In the genomic region with DNA sequence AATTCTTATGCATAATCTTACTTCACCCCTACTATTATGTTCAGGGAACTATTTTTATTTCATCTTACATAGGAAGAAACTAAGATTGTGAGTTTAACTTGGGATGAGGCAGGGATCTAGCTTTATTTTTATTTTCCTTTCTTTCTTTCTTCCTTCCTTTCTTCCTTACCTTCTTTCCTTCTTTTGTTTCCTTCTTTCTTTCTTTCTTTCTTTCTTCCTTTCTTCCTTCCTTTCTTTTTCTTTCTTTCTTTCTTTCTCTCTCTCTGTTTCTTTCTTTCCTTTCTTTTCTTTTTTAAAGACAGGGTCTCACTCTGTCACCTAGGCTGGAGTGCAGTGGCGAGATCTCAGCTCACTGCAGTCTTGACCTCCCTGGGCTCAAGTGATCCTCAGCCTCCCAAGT, we compare ENCODE assay signal across 36 cellular contexts. TPM values are rescaled to one million over a fixed set of nuclear protein-coding genes. Genes with fewer than 3 reads are reported as not detected.
"Had no signal": no experiment of that assay in that cellular context is flagged by ENCODE, and none has a peak within 500 bp of the region (broad histone marks: within the 10 kb centered on the region; RNA-seq: fewer than 3 reads in every experiment).

No MANE protein-coding gene starts in this region.

- H3K27me3 ChIP-seq: brain microvascular endothelial cell, esophagus squamous epithelium, gastroesophageal sphincter, heart right ventricle had no signal

- H3K36me3 ChIP-seq: brain microvascular endothelial cell, esophagus squamous epithelium, gastroesophageal sphincter, heart right ventricle, WERI-Rb-1 had no signal

- H3K27me3 Mint-ChIP-seq: activated CD4-positive, alpha-beta memory T cell treated with anti-CD3 and anti-CD28 coated beads for 36 hours; central memory CD8-positive, alpha-beta T cell; T-helper 17 cell had no signal

- H3K4me3 ChIP-seq: esophagus squamous epithelium, gastroesophageal sphincter, heart right ventricle had no signal

- H3K27ac Mint-ChIP-seq: activated B cell treated with CpG ODN at 0.5 μM for 24 hours; activated CD4-positive, alpha-beta memory T cell treated with anti-CD3 and anti-CD28 coated beads for 36 hours; activated CD4-positive, alpha-beta T cell treated with anti-CD3 and anti-CD28 coated beads, Interleukin-2, amount 10 ng/mL, durations not matched to agents 24 days and 14 days; activated CD8-positive, alpha-beta memory T cell treated with anti-CD3 and anti-CD28 coated beads, Interleukin-2, amount 10 ng/mL, durations not matched to agents 7 days and 5 days; activated CD8-positive, alpha-beta T cell treated with anti-CD3 and anti-CD28 coated beads, Interleukin-2, amount 10 ng/mL, durations not matched to agents 7 days and 5 days; activated naive CD4-positive, alpha-beta T cell treated with anti-CD3 and anti-CD28 coated beads, Interleukin-2, amount 10 ng/mL, durations not matched to agents 7 days and 5 days; activated naive CD4-positive, alpha-beta T cell treated with anti-CD3 and anti-CD28 coated beads, Interleukin-2, amount 50 U/mL, for 72 hours; activated naive CD8-positive, alpha-beta T cell treated with anti-CD3 and anti-CD28 coated beads, Interleukin-2, amount 10 ng/mL, durations not matched to agents 7 days and 5 days; activated T-helper 1 cell treated with anti-CD3 and anti-CD28 coated beads, Interleukin-12 subunit alpha, Interleukin-12 subunit beta, Interleukin-2, Interleukin-4 antibody, amounts not matched to agents 30 ng/mL and 10 ng/mL and 1 ng/mL, durations not matched to agents 14 hours and 24 hours and 36 hours; activated T-helper 2 cell treated with anti-CD3 and anti-CD28 coated beads, Interferon-gamma antibody, Interleukin-2, Interleukin-4, amounts not matched to agents 10 μg/mL and 5 μg/mL and 100 μg/mL, durations not matched to agents 14 hours and 24 hours and 36 hours; effector memory CD8-positive, alpha-beta T cell; T-helper 17 cell; T-helper 2 cell treated with Interferon-gamma antibody and Interleukin-4, amounts not matched to agents 5 μg/mL and 100 μg/mL, for 36 hours had no signal

- H3K36me3 Mint-ChIP-seq: activated CD4-positive, alpha-beta memory T cell treated with anti-CD3 and anti-CD28 coated beads for 36 hours; activated CD8-positive, alpha-beta memory T cell treated with anti-CD3 and anti-CD28 coated beads, Interleukin-2, amount 10 ng/mL, durations not matched to agents 7 days and 5 days; activated naive CD4-positive, alpha-beta T cell treated with anti-CD3 and anti-CD28 coated beads, Interleukin-2, amount 10 ng/mL, durations not matched to agents 7 days and 5 days; activated naive CD4-positive, alpha-beta T cell treated with anti-CD3 and anti-CD28 coated beads, Interleukin-2, amount 50 U/mL, for 72 hours; activated naive CD8-positive, alpha-beta T cell treated with anti-CD3 and anti-CD28 coated beads, Interleukin-2, amount 10 ng/mL, durations not matched to agents 7 days and 5 days had no signal

- FAIRE-seq: astrocyte, bronchial epithelial cell, colon, endothelial cell of umbilical vein had no signal

- H3K4me3 Mint-ChIP-seq: activated B cell treated with CpG ODN at 0.5 μM for 24 hours; activated CD4-positive, alpha-beta memory T cell treated with anti-CD3 and anti-CD28 coated beads for 36 hours; activated CD4-positive, alpha-beta T cell treated with anti-CD3 and anti-CD28 coated beads, Interleukin-2, amount 10 ng/mL, durations not matched to agents 24 days and 14 days; activated CD8-positive, alpha-beta memory T cell treated with anti-CD3 and anti-CD28 coated beads, Interleukin-2, amount 10 ng/mL, durations not matched to agents 7 days and 5 days; activated CD8-positive, alpha-beta T cell treated with anti-CD3 and anti-CD28 coated beads, Interleukin-2, amount 10 ng/mL, durations not matched to agents 7 days and 5 days; activated naive CD4-positive, alpha-beta T cell treated with anti-CD3 and anti-CD28 coated beads, Interleukin-2, amount 10 ng/mL, durations not matched to agents 7 days and 5 days; activated naive CD8-positive, alpha-beta T cell treated with anti-CD3 and anti-CD28 coated beads, Interleukin-2, amount 10 ng/mL, durations not matched to agents 7 days and 5 days; activated T-helper 1 cell treated with anti-CD3 and anti-CD28 coated beads, Interleukin-12 subunit alpha, Interleukin-12 subunit beta, Interleukin-2, Interleukin-4 antibody, amounts not matched to agents 30 ng/mL and 10 ng/mL and 1 ng/mL, durations not matched to agents 14 hours and 24 hours and 36 hours; central memory CD8-positive, alpha-beta T cell; effector memory CD8-positive, alpha-beta T cell; T-helper 17 cell; T-helper 2 cell treated with Interferon-gamma antibody and Interleukin-4, amounts not matched to agents 5 μg/mL and 100 μg/mL, for 36 hours had no signal

- ATAC-seq: activated CD4-positive, CD25-positive, alpha-beta regulatory T cell treated with anti-CD3 and anti-CD28 coated beads, Interleukin-2, amount 50 U/mL, for 24 hours; activated CD8-positive, alpha-beta memory T cell treated with anti-CD3 and anti-CD28 coated beads, Interleukin-2, amount 10 ng/mL, durations not matched to agents 7 days and 5 days; activated CD8-positive, alpha-beta T cell treated with anti-CD3 and anti-CD28 coated beads, Interleukin-2, amount 10 ng/mL, durations not matched to agents 7 days and 5 days; activated naive CD4-positive, alpha-beta T cell treated with anti-CD3 and anti-CD28 coated beads, Interleukin-2, amount 50 U/mL, for 72 hours; effector memory CD8-positive, alpha-beta T cell; gastroesophageal sphincter; heart right ventricle; T-helper 17 cell had no signal

- DNase-seq: activated B cell treated with CpG ODN at 0.5 μM for 24 hours; activated CD4-positive, alpha-beta memory T cell treated with anti-CD3 and anti-CD28 coated beads for 36 hours; activated CD4-positive, alpha-beta T cell treated with anti-CD3 and anti-CD28 coated beads, Interleukin-2, amount 10 ng/mL, durations not matched to agents 24 days and 14 days; activated CD8-positive, alpha-beta memory T cell treated with anti-CD3 and anti-CD28 coated beads, Interleukin-2, amount 10 ng/mL, durations not matched to agents 7 days and 5 days; activated CD8-positive, alpha-beta memory T cell treated with anti-CD3 and anti-CD28 coated beads, Interleukin-2, amount 50 U/mL, for 4 hours; activated CD8-positive, alpha-beta T cell treated with anti-CD3 and anti-CD28 coated beads, Interleukin-2, amount 10 ng/mL, durations not matched to agents 7 days and 5 days; activated gamma-delta T cell; activated naive CD4-positive, alpha-beta T cell; activated naive CD4-positive, alpha-beta T cell treated with anti-CD3 and anti-CD28 coated beads, Interleukin-2, amount 10 ng/mL, durations not matched to agents 7 days and 5 days; activated naive CD8-positive, alpha-beta T cell treated with anti-CD3 and anti-CD28 coated beads, Interleukin-2, amount 10 ng/mL, durations not matched to agents 7 days and 5 days; activated T-cell treated with anti-CD3 and anti-CD28 coated beads, Interleukin-2, amount 50 U/mL, for 1 hour; activated T-cell treated with anti-CD3 and anti-CD28 coated beads, Interleukin-2, amount 50 U/mL, for 48 hours; brain microvascular endothelial cell; cortex of kidney; dermis blood vessel endothelial cell; effector CD4-positive, alpha-beta T cell; effector memory CD8-positive, alpha-beta T cell; esophagus squamous epithelium; foreskin melanocyte; heart right ventricle; T-helper 1 cell; T-helper 17 cell; T1000; WERI-Rb-1 had no signal

- H3K9me3 ChIP-seq: esophagus squamous epithelium, gastroesophageal sphincter, heart right ventricle had no signal

- H3K4me1 Mint-ChIP-seq: activated B cell treated with CpG ODN at 0.5 μM for 24 hours had no signal

- H3K9me3 Mint-ChIP-seq: activated B cell treated with CpG ODN at 0.5 μM for 24 hours; activated CD4-positive, alpha-beta memory T cell treated with anti-CD3 and anti-CD28 coated beads for 36 hours; activated CD4-positive, alpha-beta T cell treated with anti-CD3 and anti-CD28 coated beads, Interleukin-2, amount 10 ng/mL, durations not matched to agents 24 days and 14 days; activated naive CD4-positive, alpha-beta T cell treated with anti-CD3 and anti-CD28 coated beads, Interleukin-2, amount 10 ng/mL, durations not matched to agents 7 days and 5 days; activated naive CD4-positive, alpha-beta T cell treated with anti-CD3 and anti-CD28 coated beads, Interleukin-2, amount 50 U/mL, for 72 hours; activated naive CD8-positive, alpha-beta T cell treated with anti-CD3 and anti-CD28 coated beads, Interleukin-2, amount 10 ng/mL, durations not matched to agents 7 days and 5 days; activated T-helper 1 cell treated with anti-CD3 and anti-CD28 coated beads, Interleukin-12 subunit alpha, Interleukin-12 subunit beta, Interleukin-2, Interleukin-4 antibody, amounts not matched to agents 30 ng/mL and 10 ng/mL and 1 ng/mL, durations not matched to agents 14 hours and 24 hours and 36 hours; activated T-helper 2 cell treated with anti-CD3 and anti-CD28 coated beads, Interferon-gamma antibody, Interleukin-2, Interleukin-4, amounts not matched to agents 10 μg/mL and 5 μg/mL and 100 μg/mL, durations not matched to agents 14 hours and 24 hours and 36 hours; central memory CD8-positive, alpha-beta T cell; effector memory CD8-positive, alpha-beta T cell; T-helper 2 cell treated with Interferon-gamma antibody and Interleukin-4, amounts not matched to agents 5 μg/mL and 100 μg/mL, for 36 hours had no signal

- H3K27ac ChIP-seq: brain microvascular endothelial cell, esophagus squamous epithelium, gastroesophageal sphincter, heart right ventricle, WERI-Rb-1 had no signal

RNA-seq across cellular contexts. Expression of a gene that starts 28.9 kb away (rescaled TPM):
- total RNA-seq: cardiac septum had no signal
